11 cellular contexts compared by ENCODE assay signal in the genomic region with DNA sequence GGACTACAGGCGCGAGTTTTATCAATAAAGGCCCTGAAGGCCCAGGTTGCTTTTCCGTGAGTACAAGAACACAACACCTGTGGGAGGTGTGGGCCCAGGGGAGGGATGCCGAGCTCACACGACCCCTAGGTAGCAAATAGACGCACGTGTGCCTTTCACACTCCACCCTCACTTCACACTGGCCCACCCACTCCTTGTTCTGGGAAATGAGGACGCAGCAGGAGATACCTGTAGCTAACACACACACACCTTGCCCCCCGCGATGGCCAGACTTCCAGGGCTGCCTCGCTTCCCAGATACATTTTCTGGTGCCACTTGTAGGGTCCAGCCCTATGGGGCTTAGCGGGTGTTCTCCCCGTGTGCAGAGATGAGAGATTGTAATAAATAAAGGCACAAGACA. TPM values are rescaled to one million over a fixed set of nuclear protein-coding genes. Genes with fewer than 3 reads are reported as not detected.
DNase-seq lines count a peak whose midpoint lies in the region; ATAC-seq, FAIRE-seq and TF ChIP-seq lines count a peak whose summit lies in the region.
"Had no signal": no experiment of that assay in that cellular context is flagged by ENCODE, and none has a peak within 500 bp of the region (broad histone marks: within the 10 kb centered on the region; RNA-seq: fewer than 3 reads in every experiment).

No MANE protein-coding gene starts in this region.

- no peak overlapping the region for H3K27ac Mint-ChIP-seq in activated CD4-positive, alpha-beta T cell treated with anti-CD3 and anti-CD28 coated beads, Interleukin-2, amount 10 ng/mL, durations not matched to agents 24 days and 14 days
- no peak overlapping the region for H3K27ac Mint-ChIP-seq in activated CD4-positive, alpha-beta memory T cell treated with anti-CD3 and anti-CD28 coated beads for 36 hours
- H3K27ac Mint-ChIP-seq in stimulated activated naive B cell treated with anti-CD40 and anti-IgM and Interleukin-4, amounts not matched to agents 10 μg/mL and 1 μg/mL and 100 μg/mL, for 72 hours = no peak overlapping the region

- peaks cover 18% of the 10 kb centered on the region for H3K4me1 Mint-ChIP-seq in activated CD4-positive, alpha-beta T cell treated with anti-CD3 and anti-CD28 coated beads, Interleukin-2, amount 10 ng/mL, durations not matched to agents 24 days and 14 days
- peaks cover 25% of the 10 kb centered on the region for H3K4me1 Mint-ChIP-seq in activated CD4-positive, alpha-beta memory T cell treated with anti-CD3 and anti-CD28 coated beads for 36 hours (ENCODE audit: low read depth)
- peaks cover 24 to 34% of the 10 kb centered on the region in 2 donors for H3K4me1 Mint-ChIP-seq in stimulated activated naive B cell treated with anti-CD40 and anti-IgM and Interleukin-4, amounts not matched to agents 10 μg/mL and 1 μg/mL and 100 μg/mL, for 72 hours

- no peak for TF ChIP-seq CTCF in fibroblast of villous mesenchyme (IDR thresholded peaks at IDR 0.05; ENCODE audit: insufficient read depth, low read depth, low read length)

- H3K4me3 ChIP-seq in fibroblast of villous mesenchyme (ENCODE audit: low read depth, low read length) = peak overlapping the region; percentile 71

- no peaks in the 10 kb centered on the region for H3K9me3 Mint-ChIP-seq in activated CD4-positive, alpha-beta T cell treated with anti-CD3 and anti-CD28 coated beads, Interleukin-2, amount 10 ng/mL, durations not matched to agents 24 days and 14 days
- H3K9me3 Mint-ChIP-seq in activated CD4-positive, alpha-beta memory T cell treated with anti-CD3 and anti-CD28 coated beads for 36 hours = no peaks in the 10 kb centered on the region
- no peaks in the 10 kb centered on the region for H3K9me3 Mint-ChIP-seq in stimulated activated naive B cell treated with anti-CD40 and anti-IgM and Interleukin-4, amounts not matched to agents 10 μg/mL and 1 μg/mL and 100 μg/mL, for 72 hours

- H3K4me3 Mint-ChIP-seq in activated CD4-positive, alpha-beta T cell treated with anti-CD3 and anti-CD28 coated beads, Interleukin-2, amount 10 ng/mL, durations not matched to agents 24 days and 14 days = peak overlapping the region; percentile 81
- H3K4me3 Mint-ChIP-seq in activated CD4-positive, alpha-beta memory T cell treated with anti-CD3 and anti-CD28 coated beads for 36 hours = peak overlapping the region; percentile 58
- peak overlapping the region; percentile 84 to 85 for H3K4me3 Mint-ChIP-seq in stimulated activated naive B cell treated with anti-CD40 and anti-IgM and Interleukin-4, amounts not matched to agents 10 μg/mL and 1 μg/mL and 100 μg/mL, for 72 hours

- peaks cover 4% of the 10 kb centered on the region for H3K36me3 Mint-ChIP-seq in activated CD4-positive, alpha-beta T cell treated with anti-CD3 and anti-CD28 coated beads, Interleukin-2, amount 10 ng/mL, durations not matched to agents 24 days and 14 days (ENCODE audit: low read depth)
- H3K36me3 Mint-ChIP-seq in activated CD4-positive, alpha-beta memory T cell treated with anti-CD3 and anti-CD28 coated beads for 36 hours = no peaks in the 10 kb centered on the region
- peaks cover 8 to 19% of the 10 kb centered on the region in 2 donors for H3K36me3 Mint-ChIP-seq in stimulated activated naive B cell treated with anti-CD40 and anti-IgM and Interleukin-4, amounts not matched to agents 10 μg/mL and 1 μg/mL and 100 μg/mL, for 72 hours

- ATAC-seq in stimulated activated naive B cell treated with anti-CD40 and anti-IgM and Interleukin-4, amounts not matched to agents 10 μg/mL and 1 μg/mL and 100 μg/mL, for 72 hours (replicated peaks) = no peak
- ATAC-seq: HCT116 had no signal

- no peak for TF ChIP-seq POLR2A in GM12891 (IDR thresholded peaks at IDR 0.05; ENCODE audit: low read depth, low read length)

- POLR2A ChIA-PET in activated CD4-positive, alpha-beta memory T cell treated with anti-CD3 and anti-CD28 coated beads for 36 hours (lab: Charles Lee) = no interaction called here

- intact Hi-C loops in activated CD4-positive, alpha-beta T cell treated with anti-CD3 and anti-CD28 coated beads, Interleukin-2, amount 10 ng/mL, durations not matched to agents 24 days and 14 days (cut with micrococcal nuclease) = loop anchor here (1.0 kb wide), 1 partner anchor 48 kb away; a partner anchor contains a TSS
- intact Hi-C loops in activated CD4-positive, alpha-beta memory T cell treated with anti-CD3 and anti-CD28 coated beads for 36 hours (cut with micrococcal nuclease) = no loop called here

- no peaks in the 10 kb centered on the region for H3K27me3 Mint-ChIP-seq in activated CD4-positive, alpha-beta T cell treated with anti-CD3 and anti-CD28 coated beads, Interleukin-2, amount 10 ng/mL, durations not matched to agents 24 days and 14 days
- H3K27me3 Mint-ChIP-seq in activated CD4-positive, alpha-beta memory T cell treated with anti-CD3 and anti-CD28 coated beads for 36 hours = no peaks in the 10 kb centered on the region
- H3K27me3 Mint-ChIP-seq in stimulated activated naive B cell treated with anti-CD40 and anti-IgM and Interleukin-4, amounts not matched to agents 10 μg/mL and 1 μg/mL and 100 μg/mL, for 72 hours = peaks cover 5 to 13% of the 10 kb centered on the region in 2 donors

- no peak for DNase-seq in activated CD4-positive, alpha-beta T cell treated with anti-CD3 and anti-CD28 coated beads, Interleukin-2, amount 10 ng/mL, durations not matched to agents 24 days and 14 days
- no peak for DNase-seq in activated CD4-positive, alpha-beta T cell treated with anti-CD3 and anti-CD28 coated beads, Interleukin-2, amount 50 U/mL, for 1 hour
- no peak for DNase-seq in activated CD4-positive, alpha-beta memory T cell treated with anti-CD3 and anti-CD28 coated beads for 36 hours
- no peak for DNase-seq in fibroblast of villous mesenchyme (ENCODE audit: low read depth)
- DNase-seq in stimulated activated naive B cell treated with anti-CD40 and anti-IgM and Interleukin-4, amounts not matched to agents 10 μg/mL and 1 μg/mL and 100 μg/mL, for 72 hours = no peak
- no peak for DNase-seq in SHP77 treated with DMSO at 0.1 percent for 48 hours (lab: John Stamatoyannopoulos, UW)
- DNase-seq in GM12891 (ENCODE audit: insufficient read length, low spot score) = no peak
- DNase-seq in CD1c-positive myeloid dendritic cell (ENCODE audit: extremely low spot score) = no peak

- CTCF ChIA-PET in activated CD4-positive, alpha-beta memory T cell treated with anti-CD3 and anti-CD28 coated beads for 36 hours (lab: Charles Lee) = no interaction called here

- FAIRE-seq in GM12891 (lab: Jason Lieb, UNC) = no peak

TF ChIP-seq in GM12891, 5 proteins besides CTCF, POLR2A, EP300 and RAD21:
- TF ChIP-seq POLR2AphosphoS5 (IDR thresholded peaks at IDR 0.05; ENCODE audit: low read depth, low read length) (no peak), SPI1 (IDR thresholded peaks at IDR 0.05; ENCODE audit: low read depth, low read length) (no peak), TAF1 (IDR thresholded peaks at IDR 0.05; ENCODE audit: low read depth, low read length) (no peak), POU2F2 (IDR thresholded peaks at IDR 0.05; ENCODE audit: low read depth, low read length) (no peak), PAX5 (IDR thresholded peaks at IDR 0.05; ENCODE audit: insufficient read depth, low read length, severe bottlenecking) (no peak)

RNA-seq across cellular contexts. Expression of a gene that starts 4.3 kb away (rescaled TPM):
- not detected in 2 replicates for total RNA-seq in activated CD4-positive, alpha-beta T cell treated with anti-CD3 and anti-CD28 coated beads, Interleukin-2, amount 10 ng/mL, durations not matched to agents 24 days and 14 days
- total RNA-seq in activated CD4-positive, alpha-beta memory T cell treated with anti-CD3 and anti-CD28 coated beads for 36 hours = not detected
- total RNA-seq in fibroblast of villous mesenchyme = not detected in 2 replicates
- not detected for polyA plus RNA-seq in GM12891 (2012; ENCODE audit: low read depth, missing spikeins)
- total RNA-seq: colonic mucosa, NCI-H460 had no signal

RNA-seq across cellular contexts. Expression of a gene that starts 24.6 kb away (rescaled TPM):
- 0.66 and 1.4 TPM in 2 replicates for total RNA-seq in activated CD4-positive, alpha-beta T cell treated with anti-CD3 and anti-CD28 coated beads, Interleukin-2, amount 10 ng/mL, durations not matched to agents 24 days and 14 days
- total RNA-seq in activated CD4-positive, alpha-beta memory T cell treated with anti-CD3 and anti-CD28 coated beads for 36 hours = 1 to 10 TPM; 2.5 to 2.9 TPM
- 1.7 and 3.5 TPM in 2 replicates for total RNA-seq in fibroblast of villous mesenchyme
- polyA plus RNA-seq in GM12891 (2012; ENCODE audit: low read depth, missing spikeins) = 0.72 TPM
- total RNA-seq: NCI-H460 had no signal

RNA-seq across cellular contexts. Expression of a gene that starts 48.4 kb away (rescaled TPM):
- total RNA-seq in activated CD4-positive, alpha-beta T cell treated with anti-CD3 and anti-CD28 coated beads, Interleukin-2, amount 10 ng/mL, durations not matched to agents 24 days and 14 days = 40.8 and 46.0 TPM in 2 replicates
- total RNA-seq in activated CD4-positive, alpha-beta memory T cell treated with anti-CD3 and anti-CD28 coated beads for 36 hours = 10 to 100 TPM; 26.1 to 29.2 TPM
- 29.0 and 31.1 TPM in 2 replicates for total RNA-seq in fibroblast of villous mesenchyme
- polyA plus RNA-seq in GM12891 (2012; ENCODE audit: low read depth, missing spikeins) = 20.1 TPM
